ENCODE assay signal across 14 cellular contexts in the genomic region with DNA sequence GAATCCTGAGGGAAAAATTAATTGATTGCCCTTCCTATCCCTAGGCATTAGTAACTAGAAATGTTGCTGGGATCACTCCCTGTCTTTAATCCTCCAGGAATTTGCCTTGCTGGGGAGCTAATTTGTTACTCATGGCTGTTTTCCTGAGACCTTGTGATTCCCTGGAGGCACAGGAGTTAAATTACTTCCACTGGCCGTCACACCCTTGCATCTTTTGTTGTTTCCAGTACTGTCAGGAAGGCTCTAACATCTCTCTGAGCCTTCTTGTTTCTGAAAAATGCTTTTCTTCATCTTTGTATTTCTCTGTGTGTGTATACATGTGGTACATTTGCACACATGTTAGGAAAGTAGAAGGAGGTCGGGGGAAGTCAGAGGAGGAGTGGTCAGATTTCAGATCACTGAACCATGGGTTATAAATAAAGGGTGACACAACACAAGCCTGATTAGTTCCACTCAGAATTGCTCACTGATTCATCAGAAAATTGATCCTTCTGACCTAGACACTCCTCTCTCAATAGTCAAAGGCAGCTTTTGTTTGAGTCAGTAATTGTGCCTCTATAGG. TPM values are rescaled to one million over a fixed set of nuclear protein-coding genes. Genes with fewer than 3 reads are reported as not detected.
A peak's percentile ranks its signal among the peaks of the same experiment; 100 is the strongest.
DNase-seq lines count a peak whose midpoint lies in the region; ATAC-seq and TF ChIP-seq lines count a peak whose summit lies in the region.
"Had no signal": no experiment of that assay in that cellular context is flagged by ENCODE, and none has a peak within 500 bp of the region (broad histone marks: within the 10 kb centered on the region; RNA-seq: fewer than 3 reads in every experiment).

No MANE protein-coding gene starts in this region.

- no peak overlapping the region for H3K4me3 ChIP-seq in RWPE2 (ENCODE audit: severe bottlenecking)
- H3K4me3 ChIP-seq: upper lobe of left lung had no signal

- no peaks in the 10 kb centered on the region for H3K9me3 ChIP-seq in RWPE2 (ENCODE audit: severe bottlenecking)
- H3K9me3 ChIP-seq: upper lobe of left lung had no signal

- no peaks in the 10 kb centered on the region for H3K36me3 Mint-ChIP-seq in activated CD4-positive, alpha-beta T cell treated with anti-CD3 and anti-CD28 coated beads for 36 hours (ENCODE audit: low read depth)

- intact Hi-C loops in activated CD4-positive, alpha-beta T cell treated with anti-CD3 and anti-CD28 coated beads for 36 hours (cut with DNase I, micrococcal nuclease): no loop called here

- POLR2A ChIA-PET in activated CD4-positive, alpha-beta T cell treated with anti-CD3 and anti-CD28 coated beads for 36 hours (lab: Charles Lee): no interaction called here

- no peaks in the 10 kb centered on the region for H3K27me3 ChIP-seq in RWPE2 (ENCODE audit: insufficient read depth, poor library complexity, severe bottlenecking)
- H3K27me3 ChIP-seq: upper lobe of left lung had no signal

- peak; percentile 44 for DNase-seq in GM03348 (ENCODE audit: low spot score)
- DNase-seq in RWPE2 (ENCODE audit: low spot score): no peak
- peak; percentile 83 for DNase-seq in fibroblast of peridontal ligament (ENCODE audit: extremely low read depth)
- DNase-seq in retina: peak; percentile 42
- DNase-seq in SK-N-DZ (ENCODE audit: low spot score): no peak
- DNase-seq in HuH-7 (ENCODE audit: low spot score): no peak
- DNase-seq in activated CD4-positive, alpha-beta T cell treated with anti-CD3 and anti-CD28 coated beads for 36 hours: no peak
- DNase-seq: activated T-cell treated with anti-CD3 and anti-CD28 coated beads for 4 hours, COR-L47, NCI-H2171 treated with DMSO at 0.1 percent for 48 hours, posterior cingulate gyrus, upper lobe of left lung had no signal

- ATAC-seq in RWPE2 (ENCODE audit: low read depth): peak; percentile 84
- ATAC-seq in activated CD4-positive, alpha-beta T cell treated with anti-CD3 and anti-CD28 coated beads for 36 hours: no peak
- ATAC-seq in GM21447 (IDR thresholded peaks at IDR 0.05; ENCODE audit: unreplicated experiment): no peak
- ATAC-seq: Panc1 had no signal

- TF ChIP-seq CTCF in RWPE2 (IDR thresholded peaks at IDR 0.05; ENCODE audit: poor library complexity, severe bottlenecking): no peak

- peak overlapping the region; percentile 78 for H3K27ac ChIP-seq in RWPE2 (ENCODE audit: poor library complexity, severe bottlenecking)
- H3K27ac ChIP-seq: upper lobe of left lung had no signal

- H3K4me1 ChIP-seq in RWPE2 (ENCODE audit: insufficient read depth, poor library complexity, severe bottlenecking): peaks cover 22% of the 10 kb centered on the region
- H3K4me1 ChIP-seq: upper lobe of left lung had no signal

- H3K9me3 Mint-ChIP-seq in activated CD4-positive, alpha-beta T cell treated with anti-CD3 and anti-CD28 coated beads for 36 hours (ENCODE audit: low read depth): no peaks in the 10 kb centered on the region

- CTCF ChIA-PET in activated CD4-positive, alpha-beta T cell treated with anti-CD3 and anti-CD28 coated beads for 36 hours (lab: Charles Lee): no interaction called here

- H3K36me3 ChIP-seq in RWPE2 (ENCODE audit: low read depth): no peaks in the 10 kb centered on the region
- H3K36me3 ChIP-seq: upper lobe of left lung had no signal

- H3K4me1 Mint-ChIP-seq in activated CD4-positive, alpha-beta T cell treated with anti-CD3 and anti-CD28 coated beads for 36 hours: no peaks in the 10 kb centered on the region

- no peak overlapping the region for H3K4me3 Mint-ChIP-seq in activated CD4-positive, alpha-beta T cell treated with anti-CD3 and anti-CD28 coated beads for 36 hours

- no peak overlapping the region for H3K27ac Mint-ChIP-seq in activated CD4-positive, alpha-beta T cell treated with anti-CD3 and anti-CD28 coated beads for 36 hours

- H3K27me3 Mint-ChIP-seq in activated CD4-positive, alpha-beta T cell treated with anti-CD3 and anti-CD28 coated beads for 36 hours: peaks cover 2% of the 10 kb centered on the region

RNA-seq across cellular contexts. Expression of a gene that starts 23.5 kb away (rescaled TPM):
- 25.9 and 26.7 TPM in 2 replicates for polyA plus RNA-seq in SK-N-DZ (2014; cell fraction: cytosol; rRNA removed)
- polyA plus RNA-seq in SK-N-DZ (2014; cell fraction: nucleus; rRNA removed): 25.4 and 25.6 TPM in 2 replicates
- total RNA-seq in activated CD4-positive, alpha-beta T cell treated with anti-CD3 and anti-CD28 coated beads for 36 hours: 10 to 100 TPM; 20.6 to 25.1 TPM

RNA-seq across cellular contexts. Expression of a gene that starts 45.2 kb away (rescaled TPM):
- 9.3 and 11.5 TPM in 2 replicates for polyA plus RNA-seq in SK-N-DZ (2014; cell fraction: cytosol; rRNA removed)
- 11.8 and 13.2 TPM in 2 replicates for polyA plus RNA-seq in SK-N-DZ (2014; cell fraction: nucleus; rRNA removed)
- 10 to 100 TPM; 30.7 to 32.1 TPM for total RNA-seq in activated CD4-positive, alpha-beta T cell treated with anti-CD3 and anti-CD28 coated beads for 36 hours

Comparison
In these comparisons a context has a peak if more than half of its experiments do, and no peak if none do; other contexts are left out.
1. DNase-seq: peak in GM03348 (single experiment), fibroblast of peridontal ligament (single experiment) and retina (single experiment); none in RWPE2 (single experiment), SK-N-DZ (single experiment), HuH-7 (single experiment) and activated CD4-positive, alpha-beta T cell treated with anti-CD3 and anti-CD28 coated beads for 36 hours (single experiment).